Comparison of ENCODE assay signal across 1 cellular context in the genomic region with DNA sequence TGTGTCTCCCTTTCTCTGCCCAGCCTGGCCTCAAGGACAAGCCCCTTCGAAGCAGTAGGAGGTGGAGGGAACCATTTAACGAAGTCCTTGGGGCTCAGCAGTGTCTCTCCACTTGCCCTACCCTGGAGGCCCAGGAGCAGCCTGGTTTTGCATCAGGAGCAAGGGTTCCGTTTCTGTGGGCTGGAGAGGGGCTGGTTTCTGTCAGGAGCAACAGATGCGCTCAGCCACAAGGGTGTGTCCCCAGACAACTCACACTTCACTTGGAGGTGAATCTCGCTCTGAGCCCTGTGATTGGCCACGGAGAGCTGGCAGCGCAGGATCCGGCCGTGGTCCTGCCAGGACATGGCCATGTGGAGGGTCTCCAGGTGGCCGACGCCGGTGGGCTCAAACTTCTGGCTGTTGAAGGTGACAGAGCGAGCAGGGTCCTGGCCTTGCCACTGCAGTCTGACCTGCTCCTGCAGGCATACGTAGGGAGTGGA.
TF ChIP-seq lines count a peak whose summit lies in the region.

No MANE protein-coding gene starts in this region.

TF ChIP-seq in H1, 55 proteins besides CTCF, POLR2A, EP300 and RAD21:
- TF ChIP-seq, protein P1, sequence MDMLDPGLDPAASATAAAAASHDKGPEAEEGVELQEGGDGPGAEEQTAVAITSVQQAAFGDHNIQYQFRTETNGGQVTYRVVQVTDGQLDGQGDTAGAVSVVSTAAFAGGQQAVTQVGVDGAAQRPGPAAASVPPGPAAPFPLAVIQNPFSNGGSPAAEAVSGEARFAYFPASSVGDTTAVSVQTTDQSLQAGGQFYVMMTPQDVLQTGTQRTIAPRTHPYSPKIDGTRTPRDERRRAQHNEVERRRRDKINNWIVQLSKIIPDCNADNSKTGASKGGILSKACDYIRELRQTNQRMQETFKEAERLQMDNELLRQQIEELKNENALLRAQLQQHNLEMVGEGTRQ (IDR thresholded peaks at IDR 0.05; ENCODE audit: low read length): no peak
- TF ChIP-seq BCL11A (IDR thresholded peaks at IDR 0.05; ENCODE audit: low read depth in 2 of 2, low read length in 2 of 2) (no peak), GTF2F1 (IDR thresholded peaks at IDR 0.05; ENCODE audit: borderline replicate concordance, low read depth, low read length) (no peak), KDM1A (IDR thresholded peaks at IDR 0.05; ENCODE audit: borderline replicate concordance, low read length) (no peak), TBP (IDR thresholded peaks at IDR 0.05; ENCODE audit: low read depth, low read length) (no peak), HDAC2 (IDR thresholded peaks at IDR 0.05; ENCODE audit: borderline replicate concordance in 1 of 2, low read depth in 2 of 2, low read length in 2 of 2) (no peak), SP4 (IDR thresholded peaks at IDR 0.05; ENCODE audit: low read length) (no peak)
- TF ChIP-seq, protein P2, sequence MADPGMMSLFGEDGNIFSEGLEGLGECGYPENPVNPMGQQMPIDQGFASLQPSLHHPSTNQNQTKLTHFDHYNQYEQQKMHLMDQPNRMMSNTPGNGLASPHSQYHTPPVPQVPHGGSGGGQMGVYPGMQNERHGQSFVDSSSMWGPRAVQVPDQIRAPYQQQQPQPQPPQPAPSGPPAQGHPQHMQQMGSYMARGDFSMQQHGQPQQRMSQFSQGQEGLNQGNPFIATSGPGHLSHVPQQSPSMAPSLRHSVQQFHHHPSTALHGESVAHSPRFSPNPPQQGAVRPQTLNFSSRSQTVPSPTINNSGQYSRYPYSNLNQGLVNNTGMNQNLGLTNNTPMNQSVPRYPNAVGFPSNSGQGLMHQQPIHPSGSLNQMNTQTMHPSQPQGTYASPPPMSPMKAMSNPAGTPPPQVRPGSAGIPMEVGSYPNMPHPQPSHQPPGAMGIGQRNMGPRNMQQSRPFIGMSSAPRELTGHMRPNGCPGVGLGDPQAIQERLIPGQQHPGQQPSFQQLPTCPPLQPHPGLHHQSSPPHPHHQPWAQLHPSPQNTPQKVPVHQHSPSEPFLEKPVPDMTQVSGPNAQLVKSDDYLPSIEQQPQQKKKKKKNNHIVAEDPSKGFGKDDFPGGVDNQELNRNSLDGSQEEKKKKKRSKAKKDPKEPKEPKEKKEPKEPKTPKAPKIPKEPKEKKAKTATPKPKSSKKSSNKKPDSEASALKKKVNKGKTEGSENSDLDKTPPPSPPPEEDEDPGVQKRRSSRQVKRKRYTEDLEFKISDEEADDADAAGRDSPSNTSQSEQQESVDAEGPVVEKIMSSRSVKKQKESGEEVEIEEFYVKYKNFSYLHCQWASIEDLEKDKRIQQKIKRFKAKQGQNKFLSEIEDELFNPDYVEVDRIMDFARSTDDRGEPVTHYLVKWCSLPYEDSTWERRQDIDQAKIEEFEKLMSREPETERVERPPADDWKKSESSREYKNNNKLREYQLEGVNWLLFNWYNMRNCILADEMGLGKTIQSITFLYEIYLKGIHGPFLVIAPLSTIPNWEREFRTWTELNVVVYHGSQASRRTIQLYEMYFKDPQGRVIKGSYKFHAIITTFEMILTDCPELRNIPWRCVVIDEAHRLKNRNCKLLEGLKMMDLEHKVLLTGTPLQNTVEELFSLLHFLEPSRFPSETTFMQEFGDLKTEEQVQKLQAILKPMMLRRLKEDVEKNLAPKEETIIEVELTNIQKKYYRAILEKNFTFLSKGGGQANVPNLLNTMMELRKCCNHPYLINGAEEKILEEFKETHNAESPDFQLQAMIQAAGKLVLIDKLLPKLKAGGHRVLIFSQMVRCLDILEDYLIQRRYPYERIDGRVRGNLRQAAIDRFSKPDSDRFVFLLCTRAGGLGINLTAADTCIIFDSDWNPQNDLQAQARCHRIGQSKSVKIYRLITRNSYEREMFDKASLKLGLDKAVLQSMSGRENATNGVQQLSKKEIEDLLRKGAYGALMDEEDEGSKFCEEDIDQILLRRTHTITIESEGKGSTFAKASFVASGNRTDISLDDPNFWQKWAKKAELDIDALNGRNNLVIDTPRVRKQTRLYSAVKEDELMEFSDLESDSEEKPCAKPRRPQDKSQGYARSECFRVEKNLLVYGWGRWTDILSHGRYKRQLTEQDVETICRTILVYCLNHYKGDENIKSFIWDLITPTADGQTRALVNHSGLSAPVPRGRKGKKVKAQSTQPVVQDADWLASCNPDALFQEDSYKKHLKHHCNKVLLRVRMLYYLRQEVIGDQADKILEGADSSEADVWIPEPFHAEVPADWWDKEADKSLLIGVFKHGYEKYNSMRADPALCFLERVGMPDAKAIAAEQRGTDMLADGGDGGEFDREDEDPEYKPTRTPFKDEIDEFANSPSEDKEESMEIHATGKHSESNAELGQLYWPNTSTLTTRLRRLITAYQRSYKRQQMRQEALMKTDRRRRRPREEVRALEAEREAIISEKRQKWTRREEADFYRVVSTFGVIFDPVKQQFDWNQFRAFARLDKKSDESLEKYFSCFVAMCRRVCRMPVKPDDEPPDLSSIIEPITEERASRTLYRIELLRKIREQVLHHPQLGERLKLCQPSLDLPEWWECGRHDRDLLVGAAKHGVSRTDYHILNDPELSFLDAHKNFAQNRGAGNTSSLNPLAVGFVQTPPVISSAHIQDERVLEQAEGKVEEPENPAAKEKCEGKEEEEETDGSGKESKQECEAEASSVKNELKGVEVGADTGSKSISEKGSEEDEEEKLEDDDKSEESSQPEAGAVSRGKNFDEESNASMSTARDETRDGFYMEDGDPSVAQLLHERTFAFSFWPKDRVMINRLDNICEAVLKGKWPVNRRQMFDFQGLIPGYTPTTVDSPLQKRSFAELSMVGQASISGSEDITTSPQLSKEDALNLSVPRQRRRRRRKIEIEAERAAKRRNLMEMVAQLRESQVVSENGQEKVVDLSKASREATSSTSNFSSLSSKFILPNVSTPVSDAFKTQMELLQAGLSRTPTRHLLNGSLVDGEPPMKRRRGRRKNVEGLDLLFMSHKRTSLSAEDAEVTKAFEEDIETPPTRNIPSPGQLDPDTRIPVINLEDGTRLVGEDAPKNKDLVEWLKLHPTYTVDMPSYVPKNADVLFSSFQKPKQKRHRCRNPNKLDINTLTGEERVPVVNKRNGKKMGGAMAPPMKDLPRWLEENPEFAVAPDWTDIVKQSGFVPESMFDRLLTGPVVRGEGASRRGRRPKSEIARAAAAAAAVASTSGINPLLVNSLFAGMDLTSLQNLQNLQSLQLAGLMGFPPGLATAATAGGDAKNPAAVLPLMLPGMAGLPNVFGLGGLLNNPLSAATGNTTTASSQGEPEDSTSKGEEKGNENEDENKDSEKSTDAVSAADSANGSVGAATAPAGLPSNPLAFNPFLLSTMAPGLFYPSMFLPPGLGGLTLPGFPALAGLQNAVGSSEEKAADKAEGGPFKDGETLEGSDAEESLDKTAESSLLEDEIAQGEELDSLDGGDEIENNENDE (IDR thresholded peaks at IDR 0.05; ENCODE audit: insufficient replicate concordance, low read length): no peak
